In the genomic region with DNA sequence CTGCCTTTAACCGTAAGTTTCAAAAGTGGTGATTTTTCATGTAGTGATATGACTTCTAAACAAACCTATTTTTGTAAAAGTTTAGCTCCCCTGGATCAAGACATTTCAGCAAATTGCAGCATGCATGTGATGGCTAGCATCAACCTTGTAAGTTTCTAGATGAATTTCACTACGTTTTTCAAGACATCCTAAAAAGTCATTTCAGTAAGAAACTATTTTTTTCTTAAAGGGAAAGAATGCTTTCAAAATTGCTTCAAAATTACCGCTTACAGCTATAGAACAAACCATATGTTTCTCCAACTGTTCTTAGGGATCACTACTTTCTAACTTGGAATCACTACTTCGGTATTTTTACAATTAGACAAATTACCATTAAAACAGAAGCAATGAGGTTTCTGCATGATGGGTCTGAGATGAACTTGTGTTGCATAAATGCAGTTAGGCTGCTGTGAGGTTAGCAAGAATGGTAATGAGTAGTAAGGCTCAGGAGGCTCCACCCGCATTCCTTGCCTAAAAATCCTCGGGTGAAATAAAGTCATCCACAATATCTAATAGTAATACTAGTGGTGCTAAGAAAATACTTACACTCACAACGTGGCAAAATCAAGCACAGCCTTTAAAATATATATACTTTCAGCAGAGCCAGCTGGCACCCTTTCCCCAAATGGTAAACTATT, we compare ENCODE assay signal across 1 cellular context.
TF ChIP-seq lines count a peak whose summit lies in the region.

No MANE protein-coding gene starts in this region.

TF ChIP-seq in WTC11, 78 proteins besides CTCF, POLR2A, EP300 and RAD21 (continued from another document):
- TF ChIP-seq, protein P1, sequence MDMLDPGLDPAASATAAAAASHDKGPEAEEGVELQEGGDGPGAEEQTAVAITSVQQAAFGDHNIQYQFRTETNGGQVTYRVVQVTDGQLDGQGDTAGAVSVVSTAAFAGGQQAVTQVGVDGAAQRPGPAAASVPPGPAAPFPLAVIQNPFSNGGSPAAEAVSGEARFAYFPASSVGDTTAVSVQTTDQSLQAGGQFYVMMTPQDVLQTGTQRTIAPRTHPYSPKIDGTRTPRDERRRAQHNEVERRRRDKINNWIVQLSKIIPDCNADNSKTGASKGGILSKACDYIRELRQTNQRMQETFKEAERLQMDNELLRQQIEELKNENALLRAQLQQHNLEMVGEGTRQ (CRISPR knock-in tag; IDR thresholded peaks at IDR 0.05): no peak
- TF ChIP-seq, protein P2, sequence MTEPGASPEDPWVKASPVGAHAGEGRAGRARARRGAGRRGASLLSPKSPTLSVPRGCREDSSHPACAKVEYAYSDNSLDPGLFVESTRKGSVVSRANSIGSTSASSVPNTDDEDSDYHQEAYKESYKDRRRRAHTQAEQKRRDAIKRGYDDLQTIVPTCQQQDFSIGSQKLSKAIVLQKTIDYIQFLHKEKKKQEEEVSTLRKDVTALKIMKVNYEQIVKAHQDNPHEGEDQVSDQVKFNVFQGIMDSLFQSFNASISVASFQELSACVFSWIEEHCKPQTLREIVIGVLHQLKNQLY (CRISPR knock-in tag; IDR thresholded peaks at IDR 0.05): no peak
- TF ChIP-seq MXD4 (CRISPR knock-in tag; IDR thresholded peaks at IDR 0.05; ENCODE audit: borderline replicate concordance): no peak
- no peak for TF ChIP-seq ZNF232 (CRISPR knock-in tag; IDR thresholded peaks at IDR 0.05)
- TF ChIP-seq, protein P3, sequence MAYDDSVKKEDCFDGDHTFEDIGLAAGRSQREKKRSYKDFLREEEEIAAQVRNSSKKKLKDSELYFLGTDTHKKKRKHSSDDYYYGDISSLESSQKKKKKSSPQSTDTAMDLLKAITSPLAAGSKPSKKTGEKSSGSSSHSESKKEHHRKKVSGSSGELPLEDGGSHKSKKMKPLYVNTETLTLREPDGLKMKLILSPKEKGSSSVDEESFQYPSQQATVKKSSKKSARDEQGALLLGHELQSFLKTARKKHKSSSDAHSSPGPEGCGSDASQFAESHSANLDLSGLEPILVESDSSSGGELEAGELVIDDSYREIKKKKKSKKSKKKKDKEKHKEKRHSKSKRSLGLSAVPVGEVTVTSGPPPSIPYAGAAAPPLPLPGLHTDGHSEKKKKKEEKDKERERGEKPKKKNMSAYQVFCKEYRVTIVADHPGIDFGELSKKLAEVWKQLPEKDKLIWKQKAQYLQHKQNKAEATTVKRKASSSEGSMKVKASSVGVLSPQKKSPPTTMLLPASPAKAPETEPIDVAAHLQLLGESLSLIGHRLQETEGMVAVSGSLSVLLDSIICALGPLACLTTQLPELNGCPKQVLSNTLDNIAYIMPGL (CRISPR knock-in tag; IDR thresholded peaks at IDR 0.05): no peak
- no peak for TF ChIP-seq NR2C2 (CRISPR knock-in tag; IDR thresholded peaks at IDR 0.05)
- no peak for TF ChIP-seq TP53 (CRISPR knock-in tag; IDR thresholded peaks at IDR 0.05)
- TF ChIP-seq, protein P4, sequence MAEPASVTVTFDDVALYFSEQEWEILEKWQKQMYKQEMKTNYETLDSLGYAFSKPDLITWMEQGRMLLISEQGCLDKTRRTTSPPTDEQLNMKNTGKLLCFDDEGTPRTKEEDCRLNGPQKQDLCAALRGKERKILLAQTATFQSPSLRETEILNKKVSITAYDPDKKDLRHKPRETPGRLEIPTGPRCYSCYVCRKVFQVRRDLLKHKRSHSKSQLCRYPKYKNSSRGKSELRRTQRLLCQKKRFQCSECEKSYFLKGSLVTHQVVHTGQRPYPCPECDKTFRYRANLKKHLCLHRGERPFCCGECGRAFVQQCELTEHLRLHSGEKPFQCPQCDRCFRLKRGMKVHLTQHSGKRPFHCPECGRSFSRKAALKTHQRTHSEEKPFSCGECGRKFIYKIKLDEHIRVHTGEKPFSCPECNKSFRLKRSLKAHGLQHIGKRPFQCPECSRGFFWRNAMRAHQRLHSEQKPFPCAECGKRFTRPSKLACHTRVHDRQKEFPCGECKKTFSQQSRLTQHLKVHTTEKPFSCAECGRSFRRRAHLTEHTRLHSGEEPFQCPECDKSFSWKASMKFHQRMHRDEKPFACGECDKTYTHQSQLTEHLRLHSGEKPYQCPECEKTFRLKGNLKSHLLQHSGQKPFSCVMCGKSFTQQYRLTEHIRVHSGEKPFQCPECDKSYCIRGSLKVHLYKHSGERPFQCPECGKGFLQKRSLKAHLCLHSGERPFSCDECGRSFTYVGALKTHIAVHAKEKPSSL (CRISPR knock-in tag; conservative IDR thresholded peaks at IDR 0.05): no peak
- TF ChIP-seq, protein P5, sequence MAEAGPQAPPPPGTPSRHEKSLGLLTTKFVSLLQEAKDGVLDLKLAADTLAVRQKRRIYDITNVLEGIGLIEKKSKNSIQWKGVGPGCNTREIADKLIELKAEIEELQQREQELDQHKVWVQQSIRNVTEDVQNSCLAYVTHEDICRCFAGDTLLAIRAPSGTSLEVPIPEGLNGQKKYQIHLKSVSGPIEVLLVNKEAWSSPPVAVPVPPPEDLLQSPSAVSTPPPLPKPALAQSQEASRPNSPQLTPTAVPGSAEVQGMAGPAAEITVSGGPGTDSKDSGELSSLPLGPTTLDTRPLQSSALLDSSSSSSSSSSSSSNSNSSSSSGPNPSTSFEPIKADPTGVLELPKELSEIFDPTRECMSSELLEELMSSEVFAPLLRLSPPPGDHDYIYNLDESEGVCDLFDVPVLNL (CRISPR knock-in tag; IDR thresholded peaks at IDR 0.05; ENCODE audit: borderline replicate concordance, low read depth): no peak
